13 cellular contexts compared by ENCODE assay signal in the genomic region with DNA sequence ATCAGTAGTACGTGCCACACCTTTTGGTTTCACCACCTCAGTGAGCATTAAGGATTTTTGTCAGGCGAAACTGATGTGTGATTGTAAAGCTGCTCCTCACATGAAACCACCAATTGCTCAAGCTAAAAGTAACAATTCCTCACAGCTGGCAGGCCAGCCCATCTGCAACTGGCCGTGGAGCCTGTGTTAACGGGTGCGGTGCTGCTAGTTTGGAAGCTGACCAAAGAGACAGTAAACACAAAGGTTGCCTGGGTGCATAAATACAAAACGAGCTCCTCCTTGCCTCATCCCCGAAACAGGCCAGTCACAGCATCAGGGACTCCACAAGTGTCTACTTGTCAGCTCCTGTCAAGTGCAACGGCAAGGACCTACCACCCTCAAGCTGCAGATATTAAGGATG. TPM values are rescaled to one million over a fixed set of nuclear protein-coding genes. Genes with fewer than 3 reads are reported as not detected.
A peak's percentile ranks its signal among the peaks of the same experiment; 100 is the strongest.
DNase-seq lines count a peak whose midpoint lies in the region; ATAC-seq and TF ChIP-seq lines count a peak whose summit lies in the region.
"Had no signal": no experiment of that assay in that cellular context is flagged by ENCODE, and none has a peak within 500 bp of the region (broad histone marks: within the 10 kb centered on the region; RNA-seq: fewer than 3 reads in every experiment).

No MANE protein-coding gene starts in this region.

- DNase-seq in EH (ENCODE audit: low read depth), result peak; percentile 12
- DNase-seq in NCI-H187 treated with DMSO at 0.1 percent for 48 hours (lab: John Stamatoyannopoulos, UW), result peak; percentile 75
- DNase-seq in cardiac fibroblast (ENCODE audit: low read depth in 2 of 2), result peak; percentile 31 to 35
- no peak for DNase-seq in mucosa of descending colon
- no peak for DNase-seq in erythroblast (lab: John Stamatoyannopoulos, UW)
- no peak for DNase-seq in kidney glomerular epithelial cell (lab: John Stamatoyannopoulos, UW)
- DNase-seq: amygdala; CD8-positive, alpha-beta T cell; effector CD8-positive, alpha-beta T cell; HCEC 1CT; OCI-M1; stimulated activated CD8-positive, alpha-beta memory T cell treated with anti-CD3 and anti-CD28 coated beads, Interleukin-4, amount 100 ng/mL, for 48 hours had no signal

- TF ChIP-seq POLR2A in erythroblast (IDR thresholded peaks at IDR 0.05; ENCODE audit: low read length), result no peak

- intact Hi-C loops in mucosa of descending colon (cut with DNase I, micrococcal nuclease), result loop anchor here (5.0 kb wide), 1 partner anchor 154 kb away; no protein-coding TSS in a partner anchor

- ATAC-seq in mucosa of descending colon (peak; percentile 39), GM21786 (IDR thresholded peaks at IDR 0.05; ENCODE audit: unreplicated experiment) (no peak)
- ATAC-seq: CD8-positive, alpha-beta T cell had no signal

- no peaks in the 10 kb centered on the region for H3K36me3 ChIP-seq in mucosa of descending colon (ENCODE audit: low read depth)

- TF ChIP-seq CTCF in cardiac fibroblast (IDR thresholded peaks at IDR 0.05; ENCODE audit: low read depth, low read length), result no peak
- no peak for TF ChIP-seq CTCF in mucosa of descending colon (IDR thresholded peaks at IDR 0.05)

- H3K4me3 ChIP-seq in cardiac fibroblast (replicated peaks in 1 of 2; ENCODE audit: low read depth in 2 of 2, low read length in 2 of 2), result no peak overlapping the region
- no peak overlapping the region for H3K4me3 ChIP-seq in mucosa of descending colon

- H3K9me3 ChIP-seq in mucosa of descending colon, result no peaks in the 10 kb centered on the region

- H3K4me1 ChIP-seq in mucosa of descending colon (ENCODE audit: low read depth), result no peaks in the 10 kb centered on the region

RNA-seq across cellular contexts. Expression of a gene that starts 32.0 kb away (rescaled TPM):
- total RNA-seq in mucosa of descending colon, result 10 to 100 TPM; 30.7 to 40.9 (median 37.6) TPM

RNA-seq across cellular contexts. Expression of a gene that starts 38.2 kb away (rescaled TPM):
- 10 to 100 TPM; 45.9 to 61.2 (median 50.4) TPM for total RNA-seq in mucosa of descending colon

Comparison
In these comparisons a context has a peak if more than half of its experiments do, and no peak if none do; other contexts are left out.
1. DNase-seq: peak in EH (single experiment), NCI-H187 treated with DMSO at 0.1 percent for 48 hours (single experiment) and cardiac fibroblast (2 of 2); none in mucosa of descending colon (0 of 3), erythroblast (0 of 2) and kidney glomerular epithelial cell (single experiment).